In genomic region chr5:179773686-179774040, GRCh38 we compare ENCODE assay signal across 28 cellular contexts.
"Had no signal": no experiment of that assay in that cellular context is flagged by ENCODE, and none has a peak within 500 bp of the region (broad histone marks: within the 10 kb centered on the region; RNA-seq: fewer than 3 reads in every experiment).

No MANE protein-coding gene starts in this region.

- H3K27ac ChIP-seq: colonic mucosa, esophagus squamous epithelium, heart right ventricle, neural progenitor cell, parathyroid adenoma, prostate gland, sigmoid colon, thoracic aorta, tibial nerve, upper lobe of left lung had no signal

- H3K4me3 Mint-ChIP-seq: nephron; neural progenitor cell; stimulated activated naive B cell treated with anti-CD40 and anti-IgM and Interleukin-4, amounts not matched to agents 10 μg/mL and 1 μg/mL and 100 μg/mL, for 72 hours; stimulated activated naive CD8-positive, alpha-beta T cell treated with anti-CD3 and anti-CD28 coated beads, Interleukin-15, Interleukin-2, amounts not matched to agents 100 ng/mL and 50 ng/mL, for 24 hours had no signal

- H3K4me1 ChIP-seq: colonic mucosa, esophagus squamous epithelium, neural progenitor cell, tibial nerve had no signal

- DNase-seq: colonic mucosa; dermis blood vessel endothelial cell; effector memory CD4-positive, alpha-beta T cell; erythroblast; esophagus squamous epithelium; foreskin melanocyte; glutamatergic neuron; heart right ventricle; hippocampal formation; kidney glomerular epithelial cell; mesendoderm; midbrain; naive thymus-derived CD4-positive, alpha-beta T cell; sigmoid colon; stimulated activated CD4-positive, alpha-beta T cell treated with anti-CD3 and anti-CD28 coated beads, Interleukin-4, amount 100 ng/mL, for 4 hours; stimulated activated naive B cell treated with anti-CD40 and anti-IgM and Interleukin-4, amounts not matched to agents 10 μg/mL and 1 μg/mL and 100 μg/mL, for 72 hours had no signal

- H3K4me1 Mint-ChIP-seq: nephron, neural progenitor cell had no signal

- FAIRE-seq: endometrium, islet of Langerhans, urothelium cell line had no signal

- H3K27me3 Mint-ChIP-seq: naive thymus-derived CD4-positive, alpha-beta T cell; stimulated activated naive B cell treated with anti-CD40 and anti-IgM and Interleukin-4, amounts not matched to agents 10 μg/mL and 1 μg/mL and 100 μg/mL, for 72 hours; stimulated activated naive CD8-positive, alpha-beta T cell treated with anti-CD3 and anti-CD28 coated beads, Interleukin-15, Interleukin-2, amounts not matched to agents 100 ng/mL and 50 ng/mL, for 24 hours had no signal

- ATAC-seq: naive thymus-derived CD4-positive, alpha-beta T cell; stimulated activated naive B cell treated with anti-CD40 and anti-IgM and Interleukin-4, amounts not matched to agents 10 μg/mL and 1 μg/mL and 100 μg/mL, for 72 hours had no signal

- H3K9ac ChIP-seq: neural progenitor cell, parathyroid adenoma had no signal

- H3K27ac Mint-ChIP-seq: nephron; neural progenitor cell; stimulated activated naive CD8-positive, alpha-beta T cell treated with anti-CD3 and anti-CD28 coated beads, Interleukin-15, Interleukin-2, amounts not matched to agents 100 ng/mL and 50 ng/mL, for 24 hours had no signal

- H3K4me3 ChIP-seq: colonic mucosa, esophagus squamous epithelium, heart right ventricle, lung, neural progenitor cell, prostate gland, sigmoid colon, thoracic aorta, tibial nerve, upper lobe of left lung had no signal

- H3K9me3 ChIP-seq: colonic mucosa, esophagus squamous epithelium, heart right ventricle, prostate gland, sigmoid colon, thoracic aorta, tibial nerve, upper lobe of left lung had no signal
